10 cellular contexts compared by ENCODE assay signal in the genomic region with DNA sequence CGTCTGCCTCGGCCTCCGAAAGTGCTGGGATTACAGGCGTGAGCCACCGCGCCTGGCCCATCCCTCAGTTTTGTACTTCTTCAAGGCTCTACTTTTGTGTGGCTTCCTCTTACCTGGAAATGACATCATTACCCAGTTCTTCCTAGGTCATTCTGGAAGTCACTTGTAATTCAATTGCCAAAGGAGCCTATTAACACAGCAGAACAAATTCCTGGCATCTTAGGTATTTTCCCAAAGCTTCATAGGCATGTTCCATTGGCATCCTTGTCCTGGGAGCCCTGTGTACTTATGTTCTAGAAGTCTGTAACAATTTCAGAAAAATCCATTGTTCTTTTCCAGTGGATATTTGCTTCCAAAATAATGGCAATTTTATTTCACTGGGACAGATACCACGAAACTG.
"Had no signal": no experiment of that assay in that cellular context is flagged by ENCODE, and none has a peak within 500 bp of the region (broad histone marks: within the 10 kb centered on the region; RNA-seq: fewer than 3 reads in every experiment).

No MANE protein-coding gene starts in this region.

- ATAC-seq: stimulated activated memory B cell treated with anti-CD40 and anti-IgM and Interleukin-4, amounts not matched to agents 10 μg/mL and 1 μg/mL and 100 μg/mL, for 72 hours; T-helper 17 cell had no signal

- H3K27me3 ChIP-seq: breast epithelium, dorsolateral prefrontal cortex, thyroid gland had no signal

- H3K27ac Mint-ChIP-seq: activated naive CD8-positive, alpha-beta T cell treated with anti-CD3 and anti-CD28 coated beads, Interleukin-2, amount 10 ng/mL, durations not matched to agents 7 days and 5 days; stimulated activated memory B cell treated with anti-CD40 and anti-IgM and Interleukin-4, amounts not matched to agents 10 μg/mL and 1 μg/mL and 100 μg/mL, for 72 hours; T-helper 17 cell had no signal

- H3K27me3 Mint-ChIP-seq: activated naive CD8-positive, alpha-beta T cell treated with anti-CD3 and anti-CD28 coated beads, Interleukin-2, amount 10 ng/mL, durations not matched to agents 7 days and 5 days; stimulated activated memory B cell treated with anti-CD40 and anti-IgM and Interleukin-4, amounts not matched to agents 10 μg/mL and 1 μg/mL and 100 μg/mL, for 72 hours; T-helper 17 cell had no signal

- DNase-seq: activated CD4-positive, alpha-beta T cell treated with anti-CD3 and anti-CD28 coated beads for 48 hours; activated CD8-positive, alpha-beta memory T cell treated with anti-CD3 and anti-CD28 coated beads, Interleukin-2, amount 50 U/mL, for 48 hours; activated naive CD8-positive, alpha-beta T cell treated with anti-CD3 and anti-CD28 coated beads, Interleukin-2, amount 10 ng/mL, durations not matched to agents 7 days and 5 days; dorsolateral prefrontal cortex; endodermal cell; islet precursor cell; T-helper 17 cell; thyroid gland had no signal

- H3K36me3 Mint-ChIP-seq: stimulated activated memory B cell treated with anti-CD40 and anti-IgM and Interleukin-4, amounts not matched to agents 10 μg/mL and 1 μg/mL and 100 μg/mL, for 72 hours had no signal

- H3K4me3 ChIP-seq: breast epithelium, dorsolateral prefrontal cortex, thyroid gland had no signal

- H3K4me3 Mint-ChIP-seq: activated naive CD8-positive, alpha-beta T cell treated with anti-CD3 and anti-CD28 coated beads, Interleukin-2, amount 10 ng/mL, durations not matched to agents 7 days and 5 days; endodermal cell; stimulated activated memory B cell treated with anti-CD40 and anti-IgM and Interleukin-4, amounts not matched to agents 10 μg/mL and 1 μg/mL and 100 μg/mL, for 72 hours; T-helper 17 cell had no signal

- H3K9me3 ChIP-seq: breast epithelium, thyroid gland had no signal

- H3K36me3 ChIP-seq: breast epithelium, thyroid gland had no signal

- H3K27ac ChIP-seq: breast epithelium, dorsolateral prefrontal cortex, thyroid gland had no signal
